24 cellular contexts compared by ENCODE assay signal in genomic region chr11:6614446-6614845, GRCh38.
"Had no signal": no experiment of that assay in that cellular context is flagged by ENCODE, and none has a peak within 500 bp of the region (broad histone marks: within the 10 kb centered on the region; RNA-seq: fewer than 3 reads in every experiment).

No MANE protein-coding gene starts in this region.

- H3K27ac ChIP-seq: SK-N-MC, VCaP had no signal

- H3K27ac Mint-ChIP-seq: activated CD4-positive, alpha-beta memory T cell treated with anti-CD3 and anti-CD28 coated beads, Interleukin-2, amount 10 ng/mL, durations not matched to agents 7 days and 5 days; activated naive CD4-positive, alpha-beta T cell treated with anti-CD3 and anti-CD28 coated beads, Interleukin-2, amount 50 U/mL, for 24 hours had no signal

- H3K9me3 ChIP-seq: body of pancreas had no signal

- H3K4me3 Mint-ChIP-seq: activated CD4-positive, alpha-beta memory T cell treated with anti-CD3 and anti-CD28 coated beads, Interleukin-2, amount 10 ng/mL, durations not matched to agents 7 days and 5 days; activated naive CD4-positive, alpha-beta T cell treated with anti-CD3 and anti-CD28 coated beads, Interleukin-2, amount 50 U/mL, for 24 hours; central memory CD8-positive, alpha-beta T cell; IgD-negative memory B cell had no signal

- H3K9me3 Mint-ChIP-seq: activated CD4-positive, alpha-beta memory T cell treated with anti-CD3 and anti-CD28 coated beads, Interleukin-2, amount 10 ng/mL, durations not matched to agents 7 days and 5 days; activated naive CD4-positive, alpha-beta T cell treated with anti-CD3 and anti-CD28 coated beads, Interleukin-2, amount 50 U/mL, for 24 hours; central memory CD8-positive, alpha-beta T cell; IgD-negative memory B cell had no signal

- DNase-seq: activated CD4-positive, alpha-beta memory T cell treated with anti-CD3 and anti-CD28 coated beads, Interleukin-2, amount 10 ng/mL, durations not matched to agents 7 days and 5 days; activated CD4-positive, alpha-beta T cell treated with anti-CD3 and anti-CD28 coated beads, Interleukin-2, amount 50 U/mL, for 1 hour; activated CD4-positive, CD25-positive, alpha-beta regulatory T cell; activated CD8-positive, alpha-beta memory T cell treated with anti-CD3 and anti-CD28 coated beads, Interleukin-2, amount 50 U/mL, for 4 hours; activated T-cell treated with anti-CD3 and anti-CD28 coated beads, Interleukin-2, amount 50 U/mL, for 1 hour; aorta; body of pancreas; KG1; NCI-H1048; NCI-H1930; NCI-H2171 treated with DMSO at 0.1 percent for 48 hours; NCI-H226; NCI-H526; NK-92 treated with Interleukin-12 subunit alpha and Interleukin-12 subunit beta, amount 100 ng/mL, for 24 hours; OCI-M1; RPMI8226; T-helper 1 cell had no signal

- ATAC-seq: body of pancreas, Panc1, Right ventricle myocardium inferior had no signal

- H3K4me3 ChIP-seq: body of pancreas, SK-N-MC had no signal

- H3K27me3 ChIP-seq: body of pancreas had no signal

- H3K27me3 Mint-ChIP-seq: activated CD4-positive, alpha-beta memory T cell treated with anti-CD3 and anti-CD28 coated beads, Interleukin-2, amount 10 ng/mL, durations not matched to agents 7 days and 5 days; activated naive CD4-positive, alpha-beta T cell treated with anti-CD3 and anti-CD28 coated beads, Interleukin-2, amount 50 U/mL, for 24 hours; central memory CD8-positive, alpha-beta T cell; IgD-negative memory B cell had no signal
